In genomic region chr13:25207291-25207690, GRCh38 we compare ENCODE assay signal across 1 cellular context.
TF ChIP-seq lines count a peak whose summit lies in the region.

No MANE protein-coding gene starts in this region.

TF ChIP-seq in HepG2, 621 proteins besides CTCF, POLR2A, EP300 and RAD21 (continued from another document):
- TF ChIP-seq, protein P1, sequence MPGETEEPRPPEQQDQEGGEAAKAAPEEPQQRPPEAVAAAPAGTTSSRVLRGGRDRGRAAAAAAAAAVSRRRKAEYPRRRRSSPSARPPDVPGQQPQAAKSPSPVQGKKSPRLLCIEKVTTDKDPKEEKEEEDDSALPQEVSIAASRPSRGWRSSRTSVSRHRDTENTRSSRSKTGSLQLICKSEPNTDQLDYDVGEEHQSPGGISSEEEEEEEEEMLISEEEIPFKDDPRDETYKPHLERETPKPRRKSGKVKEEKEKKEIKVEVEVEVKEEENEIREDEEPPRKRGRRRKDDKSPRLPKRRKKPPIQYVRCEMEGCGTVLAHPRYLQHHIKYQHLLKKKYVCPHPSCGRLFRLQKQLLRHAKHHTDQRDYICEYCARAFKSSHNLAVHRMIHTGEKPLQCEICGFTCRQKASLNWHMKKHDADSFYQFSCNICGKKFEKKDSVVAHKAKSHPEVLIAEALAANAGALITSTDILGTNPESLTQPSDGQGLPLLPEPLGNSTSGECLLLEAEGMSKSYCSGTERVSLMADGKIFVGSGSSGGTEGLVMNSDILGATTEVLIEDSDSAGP (CRISPR knock-in tag; IDR thresholded peaks at IDR 0.05; ENCODE audit: borderline replicate concordance): no peak
